Comparison of ENCODE assay signal across 21 cellular contexts in the genomic region with DNA sequence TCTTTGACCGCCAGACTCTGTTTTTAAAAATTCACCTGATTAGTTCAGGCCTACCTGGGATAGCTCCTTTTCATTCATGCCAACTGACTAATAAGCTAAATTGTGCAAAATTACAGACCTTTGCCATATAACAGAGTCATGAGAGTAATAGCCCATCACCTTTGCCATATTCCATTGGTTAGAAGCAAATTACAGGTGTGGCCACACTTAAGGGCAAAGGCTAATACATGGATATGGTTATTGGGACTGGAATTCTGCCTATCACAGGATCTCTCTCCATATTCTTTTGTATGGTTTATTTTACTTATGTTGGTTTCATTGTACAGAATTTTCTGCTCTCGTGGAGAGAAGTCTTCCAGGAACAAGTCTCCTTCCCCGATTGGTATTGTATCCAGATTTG.
"Had no signal": no experiment of that assay in that cellular context is flagged by ENCODE, and none has a peak within 500 bp of the region (broad histone marks: within the 10 kb centered on the region; RNA-seq: fewer than 3 reads in every experiment).

No MANE protein-coding gene starts in this region.

- ATAC-seq: activated naive CD8-positive, alpha-beta T cell treated with anti-CD3 and anti-CD28 coated beads, Interleukin-2, amount 50 U/mL, for 24 hours; Panc1 had no signal

- H3K4me1 Mint-ChIP-seq: activated naive CD8-positive, alpha-beta T cell treated with anti-CD3 and anti-CD28 coated beads, Interleukin-2, amount 50 U/mL, for 24 hours had no signal

- H3K27me3 Mint-ChIP-seq: activated CD4-positive, alpha-beta memory T cell treated with anti-CD3 and anti-CD28 coated beads for 36 hours; activated naive CD8-positive, alpha-beta T cell; activated naive CD8-positive, alpha-beta T cell treated with anti-CD3 and anti-CD28 coated beads, Interleukin-2, amount 50 U/mL, for 24 hours had no signal

- H3K4me3 ChIP-seq: SJCRH30, SK-N-MC had no signal

- H3K36me3 Mint-ChIP-seq: activated CD4-positive, alpha-beta memory T cell treated with anti-CD3 and anti-CD28 coated beads for 36 hours; activated naive CD4-positive, alpha-beta T cell treated with anti-CD3 and anti-CD28 coated beads, Interleukin-2, amount 10 ng/mL, durations not matched to agents 7 days and 5 days; activated naive CD8-positive, alpha-beta T cell; brain had no signal

- H3K27ac Mint-ChIP-seq: activated CD4-positive, alpha-beta memory T cell treated with anti-CD3 and anti-CD28 coated beads for 36 hours; activated naive CD4-positive, alpha-beta T cell treated with anti-CD3 and anti-CD28 coated beads, Interleukin-2, amount 10 ng/mL, durations not matched to agents 7 days and 5 days; activated naive CD8-positive, alpha-beta T cell; activated naive CD8-positive, alpha-beta T cell treated with anti-CD3 and anti-CD28 coated beads, Interleukin-2, amount 50 U/mL, for 24 hours; activated T-cell treated with anti-CD3 and anti-CD28 coated beads, Interleukin-2, amount 50 U/mL, for 72 hours had no signal

- H3K9me3 Mint-ChIP-seq: activated naive CD8-positive, alpha-beta T cell treated with anti-CD3 and anti-CD28 coated beads, Interleukin-2, amount 50 U/mL, for 24 hours; activated T-cell treated with anti-CD3 and anti-CD28 coated beads, Interleukin-2, amount 50 U/mL, for 72 hours had no signal

- H3K4me3 Mint-ChIP-seq: activated CD4-positive, alpha-beta memory T cell treated with anti-CD3 and anti-CD28 coated beads for 36 hours; activated naive CD4-positive, alpha-beta T cell treated with anti-CD3 and anti-CD28 coated beads, Interleukin-2, amount 10 ng/mL, durations not matched to agents 7 days and 5 days; activated naive CD8-positive, alpha-beta T cell; activated naive CD8-positive, alpha-beta T cell treated with anti-CD3 and anti-CD28 coated beads, Interleukin-2, amount 50 U/mL, for 24 hours; activated T-cell treated with anti-CD3 and anti-CD28 coated beads, Interleukin-2, amount 50 U/mL, for 72 hours had no signal

- DNase-seq: activated CD4-positive, alpha-beta memory T cell treated with anti-CD3 and anti-CD28 coated beads for 36 hours; activated CD4-positive, alpha-beta T cell treated with anti-CD3 and anti-CD28 coated beads, Interleukin-2, amount 50 U/mL, for 1 hour; activated effector memory CD4-positive, alpha-beta T cell treated with Interleukin-2 at 50 U/mL for 16 hours; activated naive CD4-positive, alpha-beta T cell treated with anti-CD3 and anti-CD28 coated beads, Interleukin-2, amount 10 ng/mL, durations not matched to agents 7 days and 5 days; activated naive CD8-positive, alpha-beta T cell treated with anti-CD3 and anti-CD28 coated beads, Interleukin-2, amount 50 U/mL, for 24 hours; activated T-cell treated with anti-CD3 and anti-CD28 coated beads, Interleukin-2, amount 50 U/mL, for 1 hour; cerebellar nuclear complex; MM.1S; MV-4-11; NCI-H1092; NCI-H1436 treated with DMSO at 0.1 percent for 48 hours; NCI-H1694 treated with DMSO at 0.1 percent for 48 hours; NCI-H2081; NCI-H446 treated with DMSO at 0.1 percent for 48 hours; NCI-H524; SJCRH30 had no signal
